1 cellular context compared by ENCODE assay signal in genomic region chr2:217604527-217605279, GRCh38.
TF ChIP-seq lines count a peak whose summit lies in the region.

No MANE protein-coding gene starts in this region.

TF ChIP-seq in SK-N-SH, 30 proteins besides CTCF, POLR2A, EP300 and RAD21 (continued from another document):
- TF ChIP-seq CHD2 (IDR thresholded peaks at IDR 0.05; ENCODE audit: low read length, partially characterized antibody): no peak
- peak; percentile 18; the same call in 1 of the 2 replicates for TF ChIP-seq MEF2A (IDR thresholded peaks at IDR 0.05; ENCODE audit: borderline replicate concordance, low read depth)
- TF ChIP-seq SIN3A (IDR thresholded peaks at IDR 0.05; ENCODE audit: borderline replicate concordance, low read depth, low read length): no peak
- TF ChIP-seq USF2 (IDR thresholded peaks at IDR 0.05; ENCODE audit: borderline replicate concordance, low read depth, low read length): no peak
- TF ChIP-seq RCOR1 (IDR thresholded peaks at IDR 0.05; ENCODE audit: low read length): peak; percentile 55; the same call in 1 of the 2 replicates
- peak; percentile 25; the same call in 1 of the 2 replicates for TF ChIP-seq POLR2AphosphoS5 (IDR thresholded peaks at IDR 0.05; ENCODE audit: low read depth, low read length)
